17 cellular contexts compared by ENCODE assay signal in the genomic region with DNA sequence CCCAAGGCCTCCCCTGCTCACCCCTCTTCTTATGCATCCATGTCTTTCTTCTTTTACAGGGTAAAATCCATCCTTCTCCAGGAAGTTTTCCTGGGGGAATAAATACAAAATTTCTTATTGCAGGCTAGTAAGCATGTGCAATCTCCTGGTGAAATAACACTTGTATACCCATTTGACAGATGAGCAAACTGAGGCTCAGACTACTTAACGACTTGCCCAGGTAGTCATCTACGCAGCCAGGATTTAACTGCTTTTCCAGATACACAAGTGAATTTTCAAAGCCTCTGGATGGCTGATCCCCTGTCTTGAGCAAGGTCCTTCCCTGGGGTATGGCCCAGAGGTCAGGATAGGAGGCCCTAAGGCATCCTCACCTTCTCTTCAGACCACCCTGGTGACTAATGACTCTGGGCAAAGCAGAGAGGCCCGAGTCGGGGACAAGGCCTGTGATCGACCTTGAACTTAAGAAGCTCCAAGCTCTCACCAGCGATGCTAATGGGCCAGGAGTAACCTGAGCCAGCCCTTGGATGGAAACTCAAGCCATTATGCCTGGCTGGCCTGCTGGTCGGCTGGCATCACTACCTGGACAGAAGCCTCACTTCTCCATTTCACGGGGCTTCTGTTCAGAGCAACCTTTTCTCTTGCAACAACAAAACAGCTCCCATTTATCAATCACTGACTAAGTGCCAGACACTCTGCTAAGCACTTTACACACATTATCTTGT. TPM values are rescaled to one million over a fixed set of nuclear protein-coding genes. Genes with fewer than 3 reads are reported as not detected.
"Had no signal": no experiment of that assay in that cellular context is flagged by ENCODE, and none has a peak within 500 bp of the region (broad histone marks: within the 10 kb centered on the region; RNA-seq: fewer than 3 reads in every experiment).

No MANE protein-coding gene starts in this region.

- H3K27me3 Mint-ChIP-seq: activated CD4-positive, alpha-beta T cell treated with anti-CD3 and anti-CD28 coated beads, Interleukin-2, amount 10 ng/mL, durations not matched to agents 24 days and 14 days; progenitor cell of endocrine pancreas; type B pancreatic cell had no signal

- ATAC-seq: activated CD4-positive, CD25-positive, alpha-beta regulatory T cell treated with anti-CD3 and anti-CD28 coated beads, Interleukin-2, amount 50 U/mL, for 24 hours; activated T-cell treated with anti-CD3 and anti-CD28 coated beads, Interleukin-2, amount 50 U/mL, for 72 hours; naive thymus-derived CD4-positive, alpha-beta T cell; T-cell had no signal

- H3K4me3 Mint-ChIP-seq: activated CD4-positive, alpha-beta memory T cell treated with anti-CD3 and anti-CD28 coated beads, Interleukin-2, amount 10 ng/mL, durations not matched to agents 7 days and 5 days; activated CD4-positive, alpha-beta T cell treated with anti-CD3 and anti-CD28 coated beads, Interleukin-2, amount 10 ng/mL, durations not matched to agents 24 days and 14 days; activated naive CD4-positive, alpha-beta T cell treated with anti-CD3 and anti-CD28 coated beads for 36 hours; activated naive CD8-positive, alpha-beta T cell treated with anti-CD3 and anti-CD28 coated beads, Interleukin-2, amount 10 ng/mL, durations not matched to agents 7 days and 5 days; activated T-cell treated with anti-CD3 and anti-CD28 coated beads, Interleukin-2, amount 50 U/mL, for 72 hours; naive thymus-derived CD4-positive, alpha-beta T cell; T-cell; T-helper 2 cell treated with Interferon-gamma antibody and Interleukin-4, amounts not matched to agents 5 μg/mL and 100 μg/mL, for 36 hours; type B pancreatic cell had no signal

- H3K36me3 ChIP-seq: thoracic aorta had no signal

- H3K9me3 ChIP-seq: thoracic aorta had no signal

- H3K27ac Mint-ChIP-seq: activated CD4-positive, alpha-beta memory T cell treated with anti-CD3 and anti-CD28 coated beads, Interleukin-2, amount 10 ng/mL, durations not matched to agents 7 days and 5 days; activated CD4-positive, alpha-beta T cell treated with anti-CD3 and anti-CD28 coated beads, Interleukin-2, amount 10 ng/mL, durations not matched to agents 24 days and 14 days; activated naive CD4-positive, alpha-beta T cell treated with anti-CD3 and anti-CD28 coated beads for 36 hours; activated naive CD8-positive, alpha-beta T cell treated with anti-CD3 and anti-CD28 coated beads, Interleukin-2, amount 10 ng/mL, durations not matched to agents 7 days and 5 days; activated T-cell treated with anti-CD3 and anti-CD28 coated beads, Interleukin-2, amount 50 U/mL, for 72 hours; naive thymus-derived CD4-positive, alpha-beta T cell; T-cell; T-helper 2 cell treated with Interferon-gamma antibody and Interleukin-4, amounts not matched to agents 5 μg/mL and 100 μg/mL, for 36 hours; type B pancreatic cell had no signal

- DNase-seq: activated CD4-positive, alpha-beta memory T cell treated with anti-CD3 and anti-CD28 coated beads, Interleukin-2, amount 10 ng/mL, durations not matched to agents 7 days and 5 days; activated CD4-positive, alpha-beta T cell treated with anti-CD3 and anti-CD28 coated beads, Interleukin-2, amount 10 ng/mL, durations not matched to agents 24 days and 14 days; activated effector memory CD4-positive, alpha-beta T cell treated with Interleukin-2 at 50 U/mL for 16 hours; activated naive CD4-positive, alpha-beta T cell treated with anti-CD3 and anti-CD28 coated beads for 36 hours; activated naive CD8-positive, alpha-beta T cell treated with anti-CD3 and anti-CD28 coated beads, Interleukin-2, amount 10 ng/mL, durations not matched to agents 7 days and 5 days; activated T-cell treated with anti-CD3 and anti-CD28 coated beads, Interleukin-2, amount 50 U/mL, for 72 hours; amniotic stem cell; naive thymus-derived CD4-positive, alpha-beta T cell; stimulated activated CD4-positive, alpha-beta T cell treated with anti-CD3 and anti-CD28 coated beads, Interleukin-4, amount 100 ng/mL, for 24 hours; stimulated activated naive CD4-positive, alpha-beta T cell treated with Interleukin-2 at 50 U/mL for 16 hours; T-cell had no signal

- H3K4me1 Mint-ChIP-seq: activated CD4-positive, alpha-beta memory T cell treated with anti-CD3 and anti-CD28 coated beads, Interleukin-2, amount 10 ng/mL, durations not matched to agents 7 days and 5 days; activated CD4-positive, alpha-beta T cell treated with anti-CD3 and anti-CD28 coated beads, Interleukin-2, amount 10 ng/mL, durations not matched to agents 24 days and 14 days; activated naive CD8-positive, alpha-beta T cell treated with anti-CD3 and anti-CD28 coated beads, Interleukin-2, amount 10 ng/mL, durations not matched to agents 7 days and 5 days; naive thymus-derived CD4-positive, alpha-beta T cell; T-cell had no signal

- H3K9me3 Mint-ChIP-seq: activated CD4-positive, alpha-beta memory T cell treated with anti-CD3 and anti-CD28 coated beads, Interleukin-2, amount 10 ng/mL, durations not matched to agents 7 days and 5 days; activated CD4-positive, alpha-beta T cell treated with anti-CD3 and anti-CD28 coated beads, Interleukin-2, amount 10 ng/mL, durations not matched to agents 24 days and 14 days; activated naive CD4-positive, alpha-beta T cell treated with anti-CD3 and anti-CD28 coated beads for 36 hours; activated naive CD8-positive, alpha-beta T cell treated with anti-CD3 and anti-CD28 coated beads, Interleukin-2, amount 10 ng/mL, durations not matched to agents 7 days and 5 days; activated T-cell treated with anti-CD3 and anti-CD28 coated beads, Interleukin-2, amount 50 U/mL, for 72 hours; naive thymus-derived CD4-positive, alpha-beta T cell; T-cell; T-helper 2 cell treated with Interferon-gamma antibody and Interleukin-4, amounts not matched to agents 5 μg/mL and 100 μg/mL, for 36 hours; type B pancreatic cell had no signal

- H3K27ac ChIP-seq: thoracic aorta, VCaP had no signal

- H3K4me3 ChIP-seq: thoracic aorta had no signal

- H3K36me3 Mint-ChIP-seq: activated naive CD8-positive, alpha-beta T cell treated with anti-CD3 and anti-CD28 coated beads, Interleukin-2, amount 10 ng/mL, durations not matched to agents 7 days and 5 days; naive thymus-derived CD4-positive, alpha-beta T cell; T-cell had no signal

RNA-seq across cellular contexts. Expression of a gene that starts 33.1 kb away (rescaled TPM):
- total RNA-seq: activated CD4-positive, alpha-beta memory T cell treated with anti-CD3 and anti-CD28 coated beads, Interleukin-2, amount 10 ng/mL, durations not matched to agents 7 days and 5 days; activated CD4-positive, alpha-beta T cell treated with anti-CD3 and anti-CD28 coated beads, Interleukin-2, amount 10 ng/mL, durations not matched to agents 24 days and 14 days; activated T-cell treated with anti-CD3 and anti-CD28 coated beads, Interleukin-2, amount 50 U/mL, for 72 hours; naive thymus-derived CD4-positive, alpha-beta T cell had no signal
- polyA plus RNA-seq: naive thymus-derived CD4-positive, alpha-beta T cell had no signal
